Comparison of ENCODE assay signal across 12 cellular contexts in the genomic region with DNA sequence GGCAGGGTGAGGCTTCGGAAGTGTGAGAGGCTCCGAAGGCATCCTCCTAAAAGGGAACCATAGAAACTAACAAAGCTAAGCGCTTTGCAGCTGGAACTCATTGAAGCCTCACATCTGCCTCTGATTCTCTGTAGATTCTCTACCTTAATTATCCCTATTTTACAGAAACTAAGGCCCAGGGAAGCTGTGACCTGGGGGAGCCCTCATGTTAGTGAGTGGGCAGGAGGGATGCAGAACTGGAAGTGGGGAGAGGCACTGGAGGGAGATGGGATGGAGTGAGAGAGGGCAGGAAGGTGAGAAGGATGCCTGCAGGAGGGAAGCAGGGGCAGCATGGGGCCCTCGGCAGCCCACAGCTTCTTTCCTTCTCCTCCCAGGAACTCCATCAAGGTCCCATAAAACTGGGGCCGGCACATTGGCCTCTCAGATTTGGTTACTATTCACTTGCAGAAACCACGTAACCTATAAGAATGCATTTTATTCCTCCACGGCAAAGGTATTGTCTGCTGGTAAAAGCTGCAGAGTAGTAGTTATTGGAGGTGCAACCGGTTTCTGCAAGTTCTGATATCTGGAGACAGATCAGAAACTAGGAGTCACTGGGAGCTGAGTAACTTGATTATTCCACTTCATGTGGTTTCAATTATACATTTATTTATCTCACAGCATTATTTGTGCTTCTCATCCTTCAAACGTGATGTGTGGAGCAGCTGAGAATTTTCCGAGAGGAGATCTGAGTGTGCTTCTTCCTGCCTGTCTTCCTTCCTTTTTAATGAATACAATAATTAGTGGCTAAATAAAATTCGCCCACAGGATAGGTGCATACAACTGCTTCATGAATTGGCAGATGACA. TPM values are rescaled to one million over a fixed set of nuclear protein-coding genes. Genes with fewer than 3 reads are reported as not detected.
DNase-seq lines count a peak whose midpoint lies in the region; TF ChIP-seq lines count a peak whose summit lies in the region.
"Had no signal": no experiment of that assay in that cellular context is flagged by ENCODE, and none has a peak within 500 bp of the region (broad histone marks: within the 10 kb centered on the region; RNA-seq: fewer than 3 reads in every experiment).

No MANE protein-coding gene starts in this region.

- H3K9ac ChIP-seq in adipocyte (ENCODE audit: low read length) (peak overlapping the region; percentile 7), mesenchymal stem cell (ENCODE audit: low read length) (peak overlapping the region; percentile 35)
- H3K9ac ChIP-seq: KMS-11 had no signal

- H3K4me1 ChIP-seq in adipocyte (ENCODE audit: control insufficient read depth, insufficient read depth, low read length) (no peaks in the 10 kb centered on the region), mesenchymal stem cell (ENCODE audit: control insufficient read depth, insufficient read depth, low read depth, low read length) (peaks cover 20% of the 10 kb centered on the region)
- H3K4me1 ChIP-seq: A549, foreskin keratinocyte had no signal

- in situ Hi-C loops in GM13977 (cut with MboI; ENCODE audit: low pct_unique_long_range_greater_than_20kb, low sequenced_read_pairs, unreplicated experiment), result no loop called here

- 86% methylated on average over 8 of the region's 11 CpGs for whole genome bisulfite sequencing in mesenchymal stem cell

- no peak overlapping the region for H3K4ac ChIP-seq in mesenchymal stem cell (ENCODE audit: low read depth in 1 of 2, low read length in 2 of 2)

- H3K23ac ChIP-seq in mesenchymal stem cell (ENCODE audit: low read length in 2 of 2), result no peak overlapping the region

- H3K79me1 ChIP-seq in mesenchymal stem cell (replicated peaks; ENCODE audit: low read length, poor library complexity, severe bottlenecking), result no peaks in the 10 kb centered on the region

- no peaks in the 10 kb centered on the region for H3K9me3 ChIP-seq in adipocyte (ENCODE audit: control insufficient read depth, low read length)
- H3K9me3 ChIP-seq in mesenchymal stem cell (ENCODE audit: control insufficient read depth, low read length), result no peaks in the 10 kb centered on the region
- H3K9me3 ChIP-seq: A549, thyroid gland had no signal

- no peak overlapping the region for H4K8ac ChIP-seq in mesenchymal stem cell (ENCODE audit: low read length)

- H3K36me3 ChIP-seq in H7 (replicated peaks; ENCODE audit: control insufficient read depth, insufficient read depth, low read length) (no peaks in the 10 kb centered on the region), adipocyte (ENCODE audit: control insufficient read depth, insufficient read depth, low read length, severe bottlenecking) (no peaks in the 10 kb centered on the region), mesenchymal stem cell (ENCODE audit: control insufficient read depth in 1 of 2, insufficient read depth in 2 of 2, low read depth in 1 of 2, low read length in 2 of 2) (no peaks in the 10 kb centered on the region)
- H3K36me3 ChIP-seq: thyroid gland had no signal

- no peak overlapping the region for H2BK120ac ChIP-seq in mesenchymal stem cell (ENCODE audit: low read depth, low read length)

- H2AFZ ChIP-seq in mesenchymal stem cell (ENCODE audit: low read depth, low read length), result no peak overlapping the region

- no peak overlapping the region for H3K27ac ChIP-seq in mesenchymal stem cell (ENCODE audit: low read length, poor library complexity, severe bottlenecking)
- H3K27ac ChIP-seq: foreskin keratinocyte, KMS-11, thyroid gland had no signal

- H2BK12ac ChIP-seq in mesenchymal stem cell (ENCODE audit: low read length in 2 of 2), result peak overlapping the region in 1 of 2 experiments; percentile 55

- H3K27me3 ChIP-seq in H7 (ENCODE audit: control insufficient read depth, insufficient read depth, low read length) (peaks cover 5% of the 10 kb centered on the region), adipocyte (replicated peaks; ENCODE audit: control insufficient read depth, insufficient read depth, low read length) (peaks cover 6% of the 10 kb centered on the region), mesenchymal stem cell (ENCODE audit: control insufficient read depth in 1 of 2, insufficient read depth in 1 of 2, low read length in 2 of 2) (peaks cover 21 to 46% of the 10 kb centered on the region in 2 experiments)
- H3K27me3 ChIP-seq: thyroid gland had no signal

- H3K4me3 ChIP-seq in H7 (ENCODE audit: insufficient read depth, low read depth, low read length), result no peak overlapping the region
- no peak overlapping the region for H3K4me3 ChIP-seq in adipocyte (ENCODE audit: low read length)
- H3K4me3 ChIP-seq in mesenchymal stem cell (ENCODE audit: insufficient read depth in 1 of 2, low read depth in 1 of 2, low read length in 2 of 2), result no peak overlapping the region
- H3K4me3 ChIP-seq: A549, thyroid gland had no signal

- H3K18ac ChIP-seq in mesenchymal stem cell (ENCODE audit: low read depth in 1 of 2, low read length in 2 of 2), result no peak overlapping the region

- no peak overlapping the region for H3K4me2 ChIP-seq in mesenchymal stem cell (ENCODE audit: low read length, poor library complexity, severe bottlenecking)

- H2BK5ac ChIP-seq in mesenchymal stem cell (ENCODE audit: low read depth, low read length, poor library complexity, severe bottlenecking), result no peak overlapping the region

- no peak overlapping the region for H2BK15ac ChIP-seq in mesenchymal stem cell (ENCODE audit: low read depth, poor library complexity, severe bottlenecking)

- H4K91ac ChIP-seq in mesenchymal stem cell (ENCODE audit: low read length), result no peak overlapping the region

- DNase-seq in AG08395 (ENCODE audit: low spot score) (peak; percentile 35), H7 (peak; percentile 55), adipocyte (ENCODE audit: low read depth) (peak; percentile 19), mesenchymal stem cell (no peak), GDM1 (lab: John Stamatoyannopoulos, UW) (no peak), GM13977 (ENCODE audit: low spot score) (no peak)
- no peak for DNase-seq in effector CD8-positive, alpha-beta T cell (lab: John Stamatoyannopoulos, UW)
- DNase-seq in activated T-cell treated with anti-CD3 and anti-CD28 coated beads, Interleukin-2, amount 50 U/mL, for 48 hours, result no peak

- H3K14ac ChIP-seq in mesenchymal stem cell (ENCODE audit: low read length in 2 of 2), result no peak overlapping the region

- H2AK5ac ChIP-seq in mesenchymal stem cell (ENCODE audit: low read length, severe bottlenecking), result no peak overlapping the region

- no peak for TF ChIP-seq CTCF in GM13977 (IDR thresholded peaks at IDR 0.05; ENCODE audit: extremely low read depth, insufficient read depth, missing control alignments)

RNA-seq across cellular contexts. Expression of gene CHCHD6, which starts 24.0 kb away (rescaled TPM):
- 19.5 and 40.2 TPM in 2 replicates for total RNA-seq in H7 (2014; rRNA removed; shearing (Covaris generic))
- polyA plus RNA-seq in mesenchymal stem cell (2013, experiment 1 of 2), result 11.8 TPM
- polyA plus RNA-seq in mesenchymal stem cell (2013, experiment 2 of 2), result 11.2 TPM

RNA-seq across cellular contexts. Expression of gene TXNRD3, which starts 25.1 kb away (rescaled TPM):
- total RNA-seq in H7 (2014; rRNA removed; shearing (Covaris generic)), result 2.0 and 10.6 TPM in 2 replicates
- 8.9 TPM for polyA plus RNA-seq in mesenchymal stem cell (2013, experiment 1 of 2)
- 7.7 TPM for polyA plus RNA-seq in mesenchymal stem cell (2013, experiment 2 of 2)

Comparison
In these comparisons a context has a peak if more than half of its experiments do, and no peak if none do; other contexts are left out.
1. DNase-seq: peak in AG08395 (single experiment), H7 (single experiment) and adipocyte (single experiment); none in mesenchymal stem cell (single experiment), effector CD8-positive, alpha-beta T cell (single experiment), GDM1 (single experiment), GM13977 (single experiment) and activated T-cell treated with anti-CD3 and anti-CD28 coated beads, Interleukin-2, amount 50 U/mL, for 48 hours (0 of 2).